In genomic region chr5:100803391-100803790, GRCh38 we compare ENCODE assay signal across 18 cellular contexts.
DNase-seq lines count a peak whose midpoint lies in the region; ATAC-seq lines count a peak whose summit lies in the region.
"Had no signal": no experiment of that assay in that cellular context is flagged by ENCODE, and none has a peak within 500 bp of the region (broad histone marks: within the 10 kb centered on the region; RNA-seq: fewer than 3 reads in every experiment).

No MANE protein-coding gene starts in this region.

- ATAC-seq in left colon, result no peak
- ATAC-seq: activated CD8-positive, alpha-beta T cell treated with anti-CD3 and anti-CD28 coated beads for 36 hours; activated naive CD8-positive, alpha-beta T cell treated with anti-CD3 and anti-CD28 coated beads, Interleukin-2, amount 50 U/mL, for 24 hours; HepG2; right lobe of liver had no signal

- DNase-seq in NCI-H82 (lab: John Stamatoyannopoulos, UW), result peak; percentile 43
- DNase-seq in NCI-H82 treated with DMSO at 0.1 percent for 48 hours (lab: John Stamatoyannopoulos, UW; ENCODE audit: unreplicated experiment), result no peak
- DNase-seq in RPMI7951 (ENCODE audit: low read depth), result peak; percentile 24
- peak; percentile 18 for DNase-seq in fibroblast of the conjunctiva (ENCODE audit: low read depth)
- DNase-seq in stimulated activated CD8-positive, alpha-beta memory T cell treated with anti-CD3 and anti-CD28 coated beads, Interleukin-4, amount 100 ng/mL, for 48 hours, result no peak
- DNase-seq in foreskin melanocyte, result no peak
- no peak for DNase-seq in posterior vena cava (ENCODE audit: low spot score)
- no peak for DNase-seq in left colon
- DNase-seq: activated CD8-positive, alpha-beta T cell treated with anti-CD3 and anti-CD28 coated beads for 36 hours; activated naive CD8-positive, alpha-beta T cell treated with anti-CD3 and anti-CD28 coated beads, Interleukin-2, amount 50 U/mL, for 24 hours; cerebellar nuclear complex; GF-D8; Peyer's patch; right lobe of liver; stimulated activated CD4-positive, alpha-beta T cell treated with anti-CD3 and anti-CD28 coated beads, Interleukin-4, amount 100 ng/mL, for 24 hours; SW 1271; thyroid gland had no signal

- intact Hi-C loops in posterior vena cava (cut with DNase I), result no loop called here
- intact Hi-C loops in left colon (cut with DNase I, micrococcal nuclease), result no loop called here

Comparison
In these comparisons a context has a peak if more than half of its experiments do, and no peak if none do; other contexts are left out.
1. DNase-seq: peak in NCI-H82 (single experiment), RPMI7951 (single experiment) and fibroblast of the conjunctiva (single experiment); none in NCI-H82 treated with DMSO at 0.1 percent for 48 hours (single experiment), stimulated activated CD8-positive, alpha-beta memory T cell treated with anti-CD3 and anti-CD28 coated beads, Interleukin-4, amount 100 ng/mL, for 48 hours (single experiment), foreskin melanocyte (single experiment), posterior vena cava (single experiment) and left colon (0 of 2).